Comparison of ENCODE assay signal across 16 cellular contexts in the genomic region with DNA sequence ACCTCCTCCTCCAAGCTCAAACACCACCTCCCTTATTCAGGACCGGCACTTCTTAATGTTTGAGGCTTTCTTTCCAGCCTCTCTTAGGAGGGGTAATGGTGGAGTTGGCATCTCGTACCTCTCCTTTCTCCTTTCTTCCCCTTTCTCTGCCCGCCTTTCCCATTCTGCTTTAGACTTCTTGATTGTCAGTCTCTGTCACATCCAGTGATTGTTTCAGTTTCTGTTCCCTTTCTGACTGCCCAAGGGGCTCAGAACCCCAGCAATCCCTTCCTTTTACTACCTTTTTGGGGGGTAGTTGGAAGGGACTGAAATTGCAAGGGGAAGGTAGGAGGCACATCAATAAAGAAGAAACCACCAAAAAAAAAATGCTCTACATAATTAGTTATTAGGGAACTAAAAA. TPM values are rescaled to one million over a fixed set of nuclear protein-coding genes. Genes with fewer than 3 reads are reported as not detected.
DNase-seq lines count a peak whose midpoint lies in the region; ATAC-seq and TF ChIP-seq lines count a peak whose summit lies in the region.
"Had no signal": no experiment of that assay in that cellular context is flagged by ENCODE, and none has a peak within 500 bp of the region (broad histone marks: within the 10 kb centered on the region; RNA-seq: fewer than 3 reads in every experiment).

No MANE protein-coding gene starts in this region.

- no peak overlapping the region for H3K4me2 ChIP-seq in OCI-LY1 (ENCODE audit: low read length)

- H3K4me1 Mint-ChIP-seq in stimulated activated naive CD8-positive, alpha-beta T cell treated with anti-CD3 and anti-CD28 coated beads, Interleukin-15, Interleukin-2, amounts not matched to agents 100 ng/mL and 50 ng/mL, for 24 hours (ENCODE audit: low read depth) = peaks cover 61% of the 10 kb centered on the region
- peaks cover 36% of the 10 kb centered on the region for H3K4me1 Mint-ChIP-seq in dendritic cell treated with granulocyte-macrophage colony-stimulating factor and Interleukin-4, amounts not matched to agents 40 ng/mL and 50 ng/mL, for 4 days (ENCODE audit: low read depth)

- H3K4me1 ChIP-seq in OCI-LY1 (ENCODE audit: insufficient read depth, low read length, severe bottlenecking) (peaks cover 46% of the 10 kb centered on the region), upper lobe of right lung (peaks cover 20% of the 10 kb centered on the region)

- intact Hi-C loops in dendritic cell treated with granulocyte-macrophage colony-stimulating factor and Interleukin-4, amounts not matched to agents 40 ng/mL and 50 ng/mL, for 4 days (cut with micrococcal nuclease) = no loop called here
- intact Hi-C loops in upper lobe of right lung (cut with DNase I) = no loop called here

- H3K9ac ChIP-seq in OCI-LY1 (ENCODE audit: low read length) = no peak overlapping the region

- no peak for DNase-seq in stimulated activated naive CD8-positive, alpha-beta T cell treated with anti-CD3 and anti-CD28 coated beads, Interleukin-15, Interleukin-2, amounts not matched to agents 100 U/mL and 50 U/mL, for 24 hours
- DNase-seq in upper lobe of right lung = no peak
- DNase-seq in C1 segment of cervical spinal cord (lab: John Stamatoyannopoulos, UW) = no peak
- DNase-seq in NCI-H748 treated with DMSO at 0.1 percent for 48 hours (lab: John Stamatoyannopoulos, UW) = no peak
- DNase-seq: AML-193; brain microvascular endothelial cell; left cardiac atrium; NCI-H1048; NCI-H226; sigmoid colon; stimulated activated CD4-positive, alpha-beta T cell treated with anti-CD3 and anti-CD28 coated beads, Interleukin-4, amount 100 ng/mL, for 4 hours had no signal

- H3K4me3 Mint-ChIP-seq in stimulated activated naive CD8-positive, alpha-beta T cell treated with anti-CD3 and anti-CD28 coated beads, Interleukin-15, Interleukin-2, amounts not matched to agents 100 ng/mL and 50 ng/mL, for 24 hours = peak overlapping the region; percentile 30
- H3K4me3 Mint-ChIP-seq in dendritic cell treated with granulocyte-macrophage colony-stimulating factor and Interleukin-4, amounts not matched to agents 40 ng/mL and 50 ng/mL, for 4 days = peak overlapping the region; percentile 53

- no peaks in the 10 kb centered on the region for H3F3A ChIP-seq in OCI-LY1 (ENCODE audit: insufficient read depth, low read length)

- no peak for ATAC-seq in stimulated activated naive CD8-positive, alpha-beta T cell treated with anti-CD3 and anti-CD28 coated beads, Interleukin-15, Interleukin-2, amounts not matched to agents 100 U/mL and 50 U/mL, for 24 hours
- ATAC-seq in upper lobe of right lung = peak; percentile 59
- no peak for ATAC-seq in HG03565 (IDR thresholded peaks at IDR 0.05; ENCODE audit: unreplicated experiment)
- ATAC-seq: left cardiac atrium had no signal

- H3K36me3 Mint-ChIP-seq in stimulated activated naive CD8-positive, alpha-beta T cell treated with anti-CD3 and anti-CD28 coated beads, Interleukin-15, Interleukin-2, amounts not matched to agents 100 ng/mL and 50 ng/mL, for 24 hours (ENCODE audit: low read depth) = peaks cover 56% of the 10 kb centered on the region
- H3K36me3 Mint-ChIP-seq in dendritic cell treated with granulocyte-macrophage colony-stimulating factor and Interleukin-4, amounts not matched to agents 40 ng/mL and 50 ng/mL, for 4 days (ENCODE audit: low read depth) = peaks cover 43% of the 10 kb centered on the region

- H3K36me3 ChIP-seq in OCI-LY1 (ENCODE audit: insufficient read depth, low read length) = peaks cover 52% of the 10 kb centered on the region
- peaks cover 27% of the 10 kb centered on the region for H3K36me3 ChIP-seq in upper lobe of right lung

- peaks cover 70% of the 10 kb centered on the region for H3K79me2 ChIP-seq in OCI-LY1 (ENCODE audit: insufficient read depth, low read length)

- H3K27me3 ChIP-seq in OCI-LY1 (ENCODE audit: insufficient read depth, low read length) (no peaks in the 10 kb centered on the region), upper lobe of right lung (no peaks in the 10 kb centered on the region)
- H3K27me3 ChIP-seq: brain microvascular endothelial cell, sigmoid colon had no signal

- H4K20me1 ChIP-seq in OCI-LY1 (ENCODE audit: insufficient read depth, low read length) = no peaks in the 10 kb centered on the region

- peak overlapping the region; percentile 6 for H3K27ac ChIP-seq in OCI-LY1 (ENCODE audit: low read depth, low read length, poor library complexity, severe bottlenecking)
- no peak overlapping the region for H3K27ac ChIP-seq in upper lobe of right lung
- H3K27ac ChIP-seq: brain microvascular endothelial cell, sigmoid colon had no signal

- H3K4me3 ChIP-seq in OCI-LY1 (ENCODE audit: low read depth, low read length, poor library complexity, severe bottlenecking) (no peak overlapping the region), upper lobe of right lung (no peak overlapping the region)
- H3K4me3 ChIP-seq: sigmoid colon had no signal

- H2AFZ ChIP-seq in OCI-LY1 (ENCODE audit: low read length) = no peak overlapping the region

- no peaks in the 10 kb centered on the region for H3K27me3 Mint-ChIP-seq in stimulated activated naive CD8-positive, alpha-beta T cell treated with anti-CD3 and anti-CD28 coated beads, Interleukin-15, Interleukin-2, amounts not matched to agents 100 ng/mL and 50 ng/mL, for 24 hours
- H3K27me3 Mint-ChIP-seq in dendritic cell treated with granulocyte-macrophage colony-stimulating factor and Interleukin-4, amounts not matched to agents 40 ng/mL and 50 ng/mL, for 4 days = no peaks in the 10 kb centered on the region

- H3K9me3 ChIP-seq in OCI-LY1 (ENCODE audit: low read length) (no peaks in the 10 kb centered on the region), upper lobe of right lung (no peaks in the 10 kb centered on the region)
- H3K9me3 ChIP-seq: sigmoid colon had no signal

- peak overlapping the region; percentile 65 for H3K27ac Mint-ChIP-seq in stimulated activated naive CD8-positive, alpha-beta T cell treated with anti-CD3 and anti-CD28 coated beads, Interleukin-15, Interleukin-2, amounts not matched to agents 100 ng/mL and 50 ng/mL, for 24 hours
- peak overlapping the region; percentile 81 for H3K27ac Mint-ChIP-seq in dendritic cell treated with granulocyte-macrophage colony-stimulating factor and Interleukin-4, amounts not matched to agents 40 ng/mL and 50 ng/mL, for 4 days

- no peak for TF ChIP-seq CTCF in OCI-LY1 (IDR thresholded peaks at IDR 0.05; ENCODE audit: low read length)
- TF ChIP-seq CTCF in upper lobe of right lung (IDR thresholded peaks at IDR 0.05) = no peak

- H3K9me2 ChIP-seq in OCI-LY1 (ENCODE audit: low read depth, low read length) = no peaks in the 10 kb centered on the region

- H3K9me3 Mint-ChIP-seq in stimulated activated naive CD8-positive, alpha-beta T cell treated with anti-CD3 and anti-CD28 coated beads, Interleukin-15, Interleukin-2, amounts not matched to agents 100 ng/mL and 50 ng/mL, for 24 hours = no peaks in the 10 kb centered on the region
- no peaks in the 10 kb centered on the region for H3K9me3 Mint-ChIP-seq in dendritic cell treated with granulocyte-macrophage colony-stimulating factor and Interleukin-4, amounts not matched to agents 40 ng/mL and 50 ng/mL, for 4 days
- H3K9me3 Mint-ChIP-seq: nephron had no signal

RNA-seq across cellular contexts. Expression of gene ELK4, which starts 5.6 kb away (rescaled TPM):
- total RNA-seq in upper lobe of right lung = 71.5 TPM

RNA-seq across cellular contexts. Expression of gene SLC45A3, which starts 54.1 kb away (rescaled TPM):
- 8.6 TPM for total RNA-seq in upper lobe of right lung
